In genomic region chr3:121661376-121661775, GRCh38 we compare ENCODE assay signal across 9 cellular contexts. TPM values are rescaled to one million over a fixed set of nuclear protein-coding genes. Genes with fewer than 3 reads are reported as not detected.
DNase-seq lines count a peak whose midpoint lies in the region; ATAC-seq and FAIRE-seq lines count a peak whose summit lies in the region.
"Had no signal": no experiment of that assay in that cellular context is flagged by ENCODE, and none has a peak within 500 bp of the region (broad histone marks: within the 10 kb centered on the region; RNA-seq: fewer than 3 reads in every experiment).

No MANE protein-coding gene starts in this region.

- CTCF ChIA-PET in activated CD8-positive, alpha-beta T cell treated with anti-CD3 and anti-CD28 coated beads, Interleukin-2, amount 10 ng/mL, durations not matched to agents 7 days and 5 days (lab: Charles Lee) = interaction anchor here (0.6 to 1.4 kb wide), 6 partner anchors 12 to 88 kb away, joined by 3 to 4 read pairs (median 3); partner anchors contain the start of gene GOLGB1

- H3K27me3 Mint-ChIP-seq in activated T-cell treated with anti-CD3 and anti-CD28 coated beads, Interleukin-2, amount 50 U/mL, for 72 hours (ENCODE audit: low read depth) = no peaks in the 10 kb centered on the region
- no peaks in the 10 kb centered on the region for H3K27me3 Mint-ChIP-seq in activated CD8-positive, alpha-beta T cell treated with anti-CD3 and anti-CD28 coated beads, Interleukin-2, amount 10 ng/mL, durations not matched to agents 7 days and 5 days (ENCODE audit: low read depth)

- peak overlapping the region; percentile 87 to 95 for H3K4me3 Mint-ChIP-seq in activated T-cell treated with anti-CD3 and anti-CD28 coated beads, Interleukin-2, amount 50 U/mL, for 72 hours
- H3K4me3 Mint-ChIP-seq in activated CD8-positive, alpha-beta T cell treated with anti-CD3 and anti-CD28 coated beads, Interleukin-2, amount 10 ng/mL, durations not matched to agents 7 days and 5 days = peak overlapping the region; percentile 93

- ATAC-seq in activated T-cell treated with anti-CD3 and anti-CD28 coated beads, Interleukin-2, amount 50 U/mL, for 72 hours (replicated peaks in 1 of 2) = no peak
- ATAC-seq in activated CD8-positive, alpha-beta T cell treated with anti-CD3 and anti-CD28 coated beads, Interleukin-2, amount 10 ng/mL, durations not matched to agents 7 days and 5 days = no peak

- DNase-seq in activated T-cell treated with anti-CD3 and anti-CD28 coated beads, Interleukin-2, amount 50 U/mL, for 72 hours = no peak
- DNase-seq in activated T-cell treated with anti-CD3 and anti-CD28 coated beads, Interleukin-2, amount 50 U/mL, for 48 hours = no peak
- DNase-seq in activated CD8-positive, alpha-beta T cell treated with anti-CD3 and anti-CD28 coated beads, Interleukin-2, amount 10 ng/mL, durations not matched to agents 7 days and 5 days = no peak
- DNase-seq in substantia nigra (lab: John Stamatoyannopoulos, UW) = no peak
- DNase-seq in H4 (ENCODE audit: low spot score) = no peak
- no peak for DNase-seq in NCI-H2107 treated with DMSO at 0.1 percent for 48 hours (lab: John Stamatoyannopoulos, UW; ENCODE audit: unreplicated experiment)
- DNase-seq in frontal cortex (ENCODE audit: low spot score in 2 of 2) = no peak
- DNase-seq: NCI-H1930 had no signal

- POLR2A ChIA-PET in activated CD8-positive, alpha-beta T cell treated with anti-CD3 and anti-CD28 coated beads, Interleukin-2, amount 10 ng/mL, durations not matched to agents 7 days and 5 days (lab: Charles Lee) = interaction anchor here (0.6 to 2.9 kb wide), 18 partner anchors 9 to 903 kb away, joined by 3 to 20 read pairs (median 4); partner anchors contain the start of genes EAF2, GOLGB1, IQCB1 and POLQ

- no peak for FAIRE-seq in frontal cortex (lab: Jason Lieb, UNC)

- no peaks in the 10 kb centered on the region for H3K9me3 Mint-ChIP-seq in activated T-cell treated with anti-CD3 and anti-CD28 coated beads, Interleukin-2, amount 50 U/mL, for 72 hours
- H3K9me3 Mint-ChIP-seq in activated CD8-positive, alpha-beta T cell treated with anti-CD3 and anti-CD28 coated beads, Interleukin-2, amount 10 ng/mL, durations not matched to agents 7 days and 5 days (ENCODE audit: insufficient read depth) = no peaks in the 10 kb centered on the region

- H3K36me3 Mint-ChIP-seq in activated T-cell treated with anti-CD3 and anti-CD28 coated beads, Interleukin-2, amount 50 U/mL, for 72 hours (ENCODE audit: insufficient read depth in 2 of 2) = peaks cover 20 to 32% of the 10 kb centered on the region in 2 donors
- H3K36me3 Mint-ChIP-seq in activated CD8-positive, alpha-beta T cell treated with anti-CD3 and anti-CD28 coated beads, Interleukin-2, amount 10 ng/mL, durations not matched to agents 7 days and 5 days (ENCODE audit: low read depth) = peaks cover 65% of the 10 kb centered on the region

- peaks cover 55% of the 10 kb centered on the region for H3K4me1 Mint-ChIP-seq in activated T-cell treated with anti-CD3 and anti-CD28 coated beads, Interleukin-2, amount 50 U/mL, for 72 hours (ENCODE audit: low read depth)
- H3K4me1 Mint-ChIP-seq in activated CD8-positive, alpha-beta T cell treated with anti-CD3 and anti-CD28 coated beads, Interleukin-2, amount 10 ng/mL, durations not matched to agents 7 days and 5 days (ENCODE audit: low read depth) = peaks cover 50% of the 10 kb centered on the region

- H3K27ac Mint-ChIP-seq in activated T-cell treated with anti-CD3 and anti-CD28 coated beads, Interleukin-2, amount 50 U/mL, for 72 hours = peak overlapping the region; percentile 99
- peak overlapping the region; percentile 100 for H3K27ac Mint-ChIP-seq in activated CD8-positive, alpha-beta T cell treated with anti-CD3 and anti-CD28 coated beads, Interleukin-2, amount 10 ng/mL, durations not matched to agents 7 days and 5 days

- H3K27ac ChIP-seq in layer of hippocampus (ENCODE audit: low read depth, low read length) = peak overlapping the region; percentile 24
- H3K27ac ChIP-seq in substantia nigra (ENCODE audit: low read depth, low read length, poor library complexity, severe bottlenecking) = peak overlapping the region; percentile 49

- H3K27me3 ChIP-seq in layer of hippocampus (ENCODE audit: control insufficient read depth, insufficient read depth, low read length) = no peaks in the 10 kb centered on the region

RNA-seq across cellular contexts. Expression of gene HCLS1, which starts 0.7 kb away (rescaled TPM):
- 100 to 1,000 TPM; 236 to 259 TPM for total RNA-seq in activated T-cell treated with anti-CD3 and anti-CD28 coated beads, Interleukin-2, amount 50 U/mL, for 72 hours
- 100 to 1,000 TPM; 280 to 288 TPM for total RNA-seq in activated CD8-positive, alpha-beta T cell treated with anti-CD3 and anti-CD28 coated beads, Interleukin-2, amount 10 ng/mL, durations not matched to agents 7 days and 5 days
- 0.08 TPM in 1 of 2 replicates, not detected in the other for total RNA-seq in H4 (2014; rRNA removed; shearing (Covaris generic))
- 0.82 TPM for total RNA-seq in frontal cortex

Comparison
In these comparisons a context has a peak if more than half of its experiments do, and no peak if none do; other contexts are left out.
1. RNA of gene HCLS1, which starts 0.7 kb away (total RNA-seq): 280 to 288 TPM in activated CD8-positive, alpha-beta T cell treated with anti-CD3 and anti-CD28 coated beads, Interleukin-2, amount 10 ng/mL, durations not matched to agents 7 days and 5 days and 236 to 259 TPM in activated T-cell treated with anti-CD3 and anti-CD28 coated beads, Interleukin-2, amount 50 U/mL, for 72 hours; 0.82 TPM in frontal cortex (single experiment) and 0.08 TPM in H4; every median in the first group is over 100 times any median in the second.